10 cellular contexts compared by ENCODE assay signal in genomic region chr21:41325138-41325537, GRCh38. TPM values are rescaled to one million over a fixed set of nuclear protein-coding genes. Genes with fewer than 3 reads are reported as not detected.
"Had no signal": no experiment of that assay in that cellular context is flagged by ENCODE, and none has a peak within 500 bp of the region (broad histone marks: within the 10 kb centered on the region; RNA-seq: fewer than 3 reads in every experiment).

No MANE protein-coding gene starts in this region.

- H3K4me1 ChIP-seq: HAP-1 had no signal

- DNase-seq: GM23248, GOT3, H7, IMR-90, KG1 had no signal

- H3K4me3 ChIP-seq: GM23248, HAP-1, K562 had no signal

- H3K27ac ChIP-seq: GM23248 had no signal

- H3K36me3 ChIP-seq: HAP-1 had no signal

- ATAC-seq: HCT116, K562 had no signal

RNA-seq across cellular contexts. Expression of gene FAM3B, which starts 8.5 kb away (rescaled TPM):
- total RNA-seq: GM23248, H4, HT-29, IMR-90 had no signal
- polyA plus RNA-seq: GM23248, IMR-90 had no signal
